Comparison of ENCODE assay signal across 26 cellular contexts in genomic region chr1:19254416-19254815, GRCh38. TPM values are rescaled to one million over a fixed set of nuclear protein-coding genes. Genes with fewer than 3 reads are reported as not detected.
A peak's percentile ranks its signal among the peaks of the same experiment; 100 is the strongest.
DNase-seq lines count a peak whose midpoint lies in the region; ATAC-seq and TF ChIP-seq lines count a peak whose summit lies in the region.
"Had no signal": no experiment of that assay in that cellular context is flagged by ENCODE, and none has a peak within 500 bp of the region (broad histone marks: within the 10 kb centered on the region; RNA-seq: fewer than 3 reads in every experiment).

No MANE protein-coding gene starts in this region.

- peaks cover 29% of the 10 kb centered on the region for H3K4me1 ChIP-seq in Loucy (ENCODE audit: insufficient read depth, low read length, poor library complexity, severe bottlenecking)

- H3K4me2 ChIP-seq in Loucy (ENCODE audit: low read depth, low read length, poor library complexity, severe bottlenecking), result peak overlapping the region; percentile 98

- peaks cover 58% of the 10 kb centered on the region for H3K79me2 ChIP-seq in Loucy (ENCODE audit: insufficient read depth, low read length)

- peaks cover 64% of the 10 kb centered on the region for H3K4me1 Mint-ChIP-seq in activated T-cell treated with anti-CD3 and anti-CD28 coated beads, Interleukin-2, amount 50 U/mL, for 72 hours (ENCODE audit: low read depth)
- H3K4me1 Mint-ChIP-seq in T-cell, result peaks cover 27 to 44% (median 39%) of the 10 kb centered on the region in 3 donors

- H4K20me1 ChIP-seq in Loucy (ENCODE audit: insufficient read depth, low read length, poor library complexity, severe bottlenecking), result peaks cover 17% of the 10 kb centered on the region

- H3K36me3 Mint-ChIP-seq in activated T-cell treated with anti-CD3 and anti-CD28 coated beads, Interleukin-2, amount 50 U/mL, for 72 hours (ENCODE audit: insufficient read depth in 2 of 2), result peaks cover 12 to 13% of the 10 kb centered on the region in 2 donors
- H3K36me3 Mint-ChIP-seq in T-cell, result peaks cover 19% of the 10 kb centered on the region

- H3K4me3 Mint-ChIP-seq in activated T-cell treated with anti-CD3 and anti-CD28 coated beads, Interleukin-2, amount 50 U/mL, for 72 hours, result peak overlapping the region in 1 of 2 donors; percentile 49
- no peak overlapping the region for H3K4me3 Mint-ChIP-seq in T-cell
- H3K4me3 Mint-ChIP-seq: T-helper 1 cell treated with Interleukin-12 subunit alpha and Interleukin-12 subunit beta and Interleukin-4 antibody, amounts not matched to agents 30 μg/mL and 1 μg/mL, for 36 hours had no signal

- H3K9me2 ChIP-seq in Loucy (replicated peaks; ENCODE audit: low read depth, low read length), result no peaks in the 10 kb centered on the region

- no peaks in the 10 kb centered on the region for H3K27me3 ChIP-seq in Loucy (ENCODE audit: insufficient read depth, low read length, poor library complexity, severe bottlenecking)
- H3K27me3 ChIP-seq: heart right ventricle, MG63, SJSA1, spleen, stomach had no signal

- no peak for ATAC-seq in activated T-cell treated with anti-CD3 and anti-CD28 coated beads, Interleukin-2, amount 50 U/mL, for 72 hours (replicated peaks in 1 of 2)
- no peak for ATAC-seq in T-cell (replicated peaks in 1 of 4)
- ATAC-seq: heart right ventricle, left colon had no signal

- no peaks in the 10 kb centered on the region for H3K27me3 Mint-ChIP-seq in activated T-cell treated with anti-CD3 and anti-CD28 coated beads, Interleukin-2, amount 50 U/mL, for 72 hours (ENCODE audit: low read depth)
- no peaks in the 10 kb centered on the region for H3K27me3 Mint-ChIP-seq in T-cell
- H3K27me3 Mint-ChIP-seq: naive B cell had no signal

- no peak for DNase-seq in activated T-cell treated with anti-CD3 and anti-CD28 coated beads, Interleukin-2, amount 50 U/mL, for 72 hours
- DNase-seq in activated T-cell treated with anti-CD3 and anti-CD28 coated beads, Interleukin-2, amount 50 U/mL, for 1 hour, result no peak
- DNase-seq in caudate nucleus (lab: John Stamatoyannopoulos, UW) (peak in 7 of 61 donors; percentile 10 to 51 (median 24)), superior temporal gyrus (ENCODE audit: extremely low spot score) (peak; percentile 17), T-cell (no peak), HEK293T (ENCODE audit: extremely low spot score) (no peak), HuH-7.5 (ENCODE audit: low spot score) (no peak)
- DNase-seq: activated CD4-positive, alpha-beta T cell treated with anti-CD3 and anti-CD28 coated beads, Interleukin-2, amount 50 U/mL, for 1 hour; activated naive CD4-positive, alpha-beta T cell treated with Interleukin-2 at 50 U/mL for 16 hours; cerebellar nuclear complex; heart right ventricle; left colon; mesenchymal stem cell; MG63; naive B cell; NCI-H1436; NCI-H510A treated with DMSO at 0.1 percent for 48 hours; NK-92 treated with Interleukin-12 subunit alpha and Interleukin-12 subunit beta, amount 100 ng/mL, for 24 hours; spleen; stimulated activated CD4-positive, alpha-beta T cell treated with anti-CD3 and anti-CD28 coated beads, Interleukin-4, amount 100 ng/mL, for 24 hours; stomach; trophoblast cell had no signal

- no peaks in the 10 kb centered on the region for H3K9me3 ChIP-seq in Loucy (ENCODE audit: insufficient read depth, low read depth, low read length)
- H3K9me3 ChIP-seq: heart right ventricle, MG63, SJSA1, spleen, stomach had no signal

- H3F3A ChIP-seq in Loucy (ENCODE audit: low read depth), result no peaks in the 10 kb centered on the region

- no peak overlapping the region for H2AFZ ChIP-seq in Loucy (ENCODE audit: low read length)

- peak overlapping the region; percentile 33 for H3K27ac ChIP-seq in caudate nucleus (ENCODE audit: low read depth, low read length)
- H3K27ac ChIP-seq: heart right ventricle, HL-60, SJSA1, spleen, stomach had no signal

- POLR2A ChIA-PET in T-cell (lab: Charles Lee) (interaction anchor here in 1 of 2 donors (0.7 kb wide), 1 partner anchor 229 kb away, joined by 4 read pairs; no protein-coding TSS in a partner anchor), HEK293T (lab: Yijun Ruan, JAX) (no interaction called here)

- CTCF ChIA-PET in T-cell (lab: Charles Lee) (no interaction called here), HEK293T (lab: Yijun Ruan, JAX) (no interaction called here)

- no peaks in the 10 kb centered on the region for H3K9me3 Mint-ChIP-seq in activated T-cell treated with anti-CD3 and anti-CD28 coated beads, Interleukin-2, amount 50 U/mL, for 72 hours
- no peaks in the 10 kb centered on the region for H3K9me3 Mint-ChIP-seq in T-cell
- H3K9me3 Mint-ChIP-seq: T-helper 1 cell treated with Interleukin-12 subunit alpha and Interleukin-12 subunit beta and Interleukin-4 antibody, amounts not matched to agents 30 μg/mL and 1 μg/mL, for 36 hours had no signal

- peak overlapping the region; percentile 54 for H3K27ac Mint-ChIP-seq in activated T-cell treated with anti-CD3 and anti-CD28 coated beads, Interleukin-2, amount 50 U/mL, for 72 hours
- no peak overlapping the region for H3K27ac Mint-ChIP-seq in T-cell
- H3K27ac Mint-ChIP-seq: T-helper 1 cell treated with Interleukin-12 subunit alpha and Interleukin-12 subunit beta and Interleukin-4 antibody, amounts not matched to agents 30 μg/mL and 1 μg/mL, for 36 hours had no signal

- H3K4me3 ChIP-seq in Loucy (ENCODE audit: low read length, poor library complexity, severe bottlenecking), result peak overlapping the region; percentile 99
- H3K4me3 ChIP-seq: heart right ventricle, MG63, SJSA1, spleen, stomach had no signal

- H3K36me3 ChIP-seq in Loucy (ENCODE audit: insufficient read depth, low read length), result peaks cover 30% of the 10 kb centered on the region; the same call in 1 of the 2 replicates

- no peak for TF ChIP-seq CTCF in Loucy (conservative IDR thresholded peaks at IDR 0.05; ENCODE audit: low read length)

- no peak overlapping the region for H3K9ac ChIP-seq in Loucy (ENCODE audit: low read depth, low read length, poor library complexity, severe bottlenecking)

TF ChIP-seq in HEK293T, 16 proteins besides CTCF, POLR2A, EP300 and RAD21:
- TF ChIP-seq NFRKB (IDR thresholded peaks at IDR 0.05), result no peak
- TF ChIP-seq FOXM1 (IDR thresholded peaks at IDR 0.05; ENCODE audit: borderline replicate concordance), result no peak
- no peak for TF ChIP-seq SUZ12 (IDR thresholded peaks at IDR 0.05)
- TF ChIP-seq LEF1 (IDR thresholded peaks at IDR 0.05; ENCODE audit: borderline replicate concordance), result no peak
- no peak for TF ChIP-seq CTBP1 (IDR thresholded peaks at IDR 0.05; ENCODE audit: borderline replicate concordance)
- no peak for TF ChIP-seq BHLHE40 (IDR thresholded peaks at IDR 0.05; ENCODE audit: borderline replicate concordance)
- TF ChIP-seq PKNOX1 (IDR thresholded peaks at IDR 0.05), result no peak
- no peak for TF ChIP-seq ZNF384 (IDR thresholded peaks at IDR 0.05)
- TF ChIP-seq ARNT (IDR thresholded peaks at IDR 0.05), result no peak
- no peak for TF ChIP-seq L3MBTL2 (conservative IDR thresholded peaks at IDR 0.05)
- TF ChIP-seq HDGF (IDR thresholded peaks at IDR 0.05; ENCODE audit: borderline replicate concordance), result no peak
- TF ChIP-seq SP1 (IDR thresholded peaks at IDR 0.05), result no peak

RNA-seq across cellular contexts. Expression of gene MRTO4, which starts 2.8 kb away (rescaled TPM):
- total RNA-seq in activated T-cell treated with anti-CD3 and anti-CD28 coated beads, Interleukin-2, amount 50 U/mL, for 72 hours, result 10 to 100 TPM; 43.7 to 52.7 TPM
- 10 to 100 TPM; 13.0 to 30.1 (median 23.4) TPM for total RNA-seq in T-cell

RNA-seq across cellular contexts. Expression of gene EMC1, which starts 3.1 kb away (rescaled TPM):
- 10 to 100 TPM; 36.5 to 38.5 TPM for total RNA-seq in activated T-cell treated with anti-CD3 and anti-CD28 coated beads, Interleukin-2, amount 50 U/mL, for 72 hours
- 10 to 100 TPM; 31.5 to 38.0 (median 33.8) TPM for total RNA-seq in T-cell

RNA-seq across cellular contexts. Expression of gene AKR7A3, which starts 34.2 kb away (rescaled TPM):
- under 1 TPM; 0.35 to 0.46 TPM for total RNA-seq in activated T-cell treated with anti-CD3 and anti-CD28 coated beads, Interleukin-2, amount 50 U/mL, for 72 hours
- 1 to 10 TPM in 3 of 5 donors, under 1 TPM in 2; 0.82 to 2.8 (median 1.1) TPM for total RNA-seq in T-cell

RNA-seq across cellular contexts. Expression of gene UBR4, which starts 44.4 kb away (rescaled TPM):
- 100 to 1,000 TPM; 208 to 215 TPM for total RNA-seq in activated T-cell treated with anti-CD3 and anti-CD28 coated beads, Interleukin-2, amount 50 U/mL, for 72 hours
- total RNA-seq in T-cell, result 100 to 1,000 TPM; 139 to 156 (median 147) TPM

RNA-seq across cellular contexts. Expression of gene AKR7A2, which starts 57.5 kb away (rescaled TPM):
- total RNA-seq in activated T-cell treated with anti-CD3 and anti-CD28 coated beads, Interleukin-2, amount 50 U/mL, for 72 hours, result 10 to 100 TPM; 31.8 to 41.7 TPM
- 10 to 100 TPM; 20.8 to 35.4 (median 32.0) TPM for total RNA-seq in T-cell
